ENCODE assay signal across 16 cellular contexts in the genomic region with DNA sequence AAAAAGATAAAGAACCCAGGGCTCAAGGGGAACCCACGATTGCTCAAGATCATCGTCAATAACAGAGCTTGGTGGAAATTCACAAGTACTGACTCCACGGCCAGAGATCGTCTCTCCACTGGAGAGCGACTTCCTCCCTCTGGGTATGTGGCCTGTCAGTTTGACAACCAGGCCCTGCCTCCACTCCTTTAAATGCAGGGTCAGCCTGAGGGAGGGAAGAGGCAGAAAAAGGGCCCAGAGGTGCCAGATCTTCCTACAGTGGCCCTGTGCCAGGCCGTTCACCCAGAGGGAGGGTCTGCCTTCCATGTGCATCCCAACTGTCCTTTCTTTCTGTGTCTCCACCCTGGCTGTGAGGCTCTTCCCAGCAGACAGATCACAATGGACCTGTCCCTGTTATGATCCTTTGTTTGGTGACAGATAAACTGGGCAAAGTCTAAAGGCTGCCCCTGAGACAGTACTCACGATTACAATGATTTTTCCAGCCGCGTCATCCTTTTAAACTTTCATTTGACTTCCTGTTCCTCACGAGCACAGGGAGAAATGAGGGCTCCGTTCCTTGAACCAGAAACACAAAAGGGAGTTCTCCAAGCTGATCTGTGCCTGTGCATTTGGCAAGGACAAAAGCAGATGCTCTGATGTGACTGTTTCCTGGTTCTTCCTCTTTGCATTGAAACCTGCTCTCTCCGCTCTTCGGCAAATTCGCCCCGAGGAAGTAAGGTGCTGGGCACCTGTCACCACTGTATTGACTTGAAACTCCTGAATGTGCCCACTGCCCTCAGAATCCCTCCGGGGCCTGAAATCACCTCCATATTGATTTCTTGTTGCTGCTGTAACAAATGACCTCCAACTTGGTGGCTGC.
A peak's percentile ranks its signal among the peaks of the same experiment; 100 is the strongest.
DNase-seq lines count a peak whose midpoint lies in the region; ATAC-seq, FAIRE-seq and TF ChIP-seq lines count a peak whose summit lies in the region.
"Had no signal": no experiment of that assay in that cellular context is flagged by ENCODE, and none has a peak within 500 bp of the region (broad histone marks: within the 10 kb centered on the region; RNA-seq: fewer than 3 reads in every experiment).

No MANE protein-coding gene starts in this region.

- no peaks in the 10 kb centered on the region for H3K27me3 ChIP-seq in H1 (replicated peaks in 1 of 4; ENCODE audit: control insufficient read depth in 3 of 4, extremely low read depth in 1 of 4, insufficient read depth in 3 of 4, low read length in 3 of 4)
- H3K27me3 ChIP-seq: gastroesophageal sphincter had no signal

- no peaks in the 10 kb centered on the region for H3K9me3 ChIP-seq in H1 (ENCODE audit: insufficient read depth in 2 of 2, low read depth in 1 of 2, low read length in 1 of 2)
- H3K9me3 ChIP-seq: gastroesophageal sphincter had no signal

- H2BK20ac ChIP-seq in H1 (ENCODE audit: low read length) = no peak overlapping the region

- no peaks in the 10 kb centered on the region for H3K36me3 ChIP-seq in H1 (ENCODE audit: control insufficient read depth in 2 of 4, insufficient read depth in 4 of 4, low read length in 3 of 4)
- H3K36me3 ChIP-seq: gastroesophageal sphincter had no signal

- H3K79me1 ChIP-seq in H1 (ENCODE audit: low read depth, low read length) = no peaks in the 10 kb centered on the region

- no peak overlapping the region for H3K18ac ChIP-seq in H1 (ENCODE audit: extremely low read depth, low read length)

- intact Hi-C loops in sciatic nerve (cut with DNase I) = no loop called here

- no peak overlapping the region for H4K5ac ChIP-seq in H1 (ENCODE audit: insufficient read length, low read depth, low read length)

- no peak overlapping the region for H3K4me3 ChIP-seq in H1 (ENCODE audit: extremely low read depth in 1 of 4, insufficient read depth in 2 of 4, low read depth in 3 of 4, low read length in 4 of 4)
- H3K4me3 ChIP-seq: gastroesophageal sphincter had no signal

- no peak for TF ChIP-seq CTCF in H1 (IDR thresholded peaks at IDR 0.05; ENCODE audit: control extremely low read depth in 1 of 3, insufficient read depth in 1 of 3, low read depth in 1 of 3, low read length in 3 of 3)

- 88% methylated on average over 16 of the region's 16 CpGs; no CpG with 5 or more reads in 1 of the 2 experiments for WGBS in H1 (ENCODE audit: extremely low coverage in 1 of 2, insufficient coverage in 1 of 2, insufficient read length in 1 of 2, insufficient replicate concordance in 2 of 2, low coverage in 1 of 2, low lambda C conversion rate in 2 of 2, missing lambda C conversion rate in 1 of 2), 2 experiments

- H3K56ac ChIP-seq in H1 (replicated peaks; ENCODE audit: insufficient read length, low read depth, low read length) = no peak overlapping the region

- DNase-seq in DMS53 (lab: John Stamatoyannopoulos, UW) (peak; percentile 17), DMS53 treated with DMSO at 0.1 percent for 48 hours (lab: John Stamatoyannopoulos, UW; ENCODE audit: unreplicated experiment) (no peak), NCI-H2029 treated with DMSO at 0.1 percent for 48 hours (lab: John Stamatoyannopoulos, UW) (peak; percentile 36), H1 (ENCODE audit: low read depth in 1 of 2, low spot score in 2 of 2) (no peak), sciatic nerve (ENCODE audit: low spot score) (peak; percentile 9), mesenteric fat pad (ENCODE audit: low spot score) (no peak)
- no peak for DNase-seq in central memory CD4-positive, alpha-beta T cell
- DNase-seq: activated CD4-positive, alpha-beta T cell treated with anti-CD3 and anti-CD28 coated beads, Interleukin-2, amount 10 ng/mL, durations not matched to agents 24 days and 14 days; activated T-cell treated with anti-CD3 and anti-CD28 coated beads, Interleukin-2, amount 50 U/mL, for 72 hours; CD4-positive, CD25-positive, alpha-beta regulatory T cell; Karpas-422; midbrain; NCI-H187 treated with DMSO at 0.1 percent for 48 hours had no signal

- H4K8ac ChIP-seq in H1 (ENCODE audit: extremely low read depth, insufficient read depth, low read length) = no peak overlapping the region

- ATAC-seq in sciatic nerve = no peak
- ATAC-seq in HG02678 (IDR thresholded peaks at IDR 0.05; ENCODE audit: unreplicated experiment) = no peak
- ATAC-seq: activated T-cell treated with anti-CD3 and anti-CD28 coated beads, Interleukin-2, amount 50 U/mL, for 72 hours; gastroesophageal sphincter had no signal

- peaks cover 0 to 5% (median 0%) of the 10 kb centered on the region in 4 experiments; a peak in 1 of 7 replicates for H3K4me1 ChIP-seq in H1 (replicated peaks in 1 of 4; ENCODE audit: control insufficient read depth in 3 of 4, insufficient read depth in 4 of 4, low read length in 3 of 4)
- H3K4me1 ChIP-seq: gastroesophageal sphincter had no signal

- H2BK15ac ChIP-seq in H1 (ENCODE audit: low read length) = no peak overlapping the region

- H2AK5ac ChIP-seq in H1 (ENCODE audit: low read depth, low read length) = no peak overlapping the region

- no peaks in the 10 kb centered on the region for H4K20me1 ChIP-seq in H1 (replicated peaks in 1 of 2; ENCODE audit: control insufficient read depth in 1 of 2, insufficient read depth in 2 of 2, low read length in 2 of 2)

- H2BK12ac ChIP-seq in H1 (ENCODE audit: low read depth, low read length) = no peak overlapping the region

- TF ChIP-seq EP300 in H1 (IDR thresholded peaks at IDR 0.05; ENCODE audit: borderline replicate concordance in 1 of 2, low read depth in 2 of 2, low read length in 2 of 2) = no peak

- no peaks in the 10 kb centered on the region for H3K79me2 ChIP-seq in H1 (ENCODE audit: control insufficient read depth in 1 of 2, insufficient read depth in 2 of 2, low read length in 2 of 2)

- TF ChIP-seq RAD21 in H1 (IDR thresholded peaks at IDR 0.05 in 1 of 2, conservative IDR thresholded peaks at IDR 0.05 in 1 of 2; ENCODE audit: low read depth in 2 of 2, low read length in 2 of 2) = no peak

- H3K4ac ChIP-seq in H1 (replicated peaks; ENCODE audit: insufficient read length, low read depth, low read length) = no peak overlapping the region

- H3K23ac ChIP-seq in H1 (ENCODE audit: insufficient read length) = no peak overlapping the region

- H3K27ac ChIP-seq in H1 (ENCODE audit: low read depth, low read length) = no peak overlapping the region
- H3K27ac ChIP-seq: 22Rv1, gastroesophageal sphincter had no signal

- H3K23me2 ChIP-seq in H1 (ENCODE audit: low read depth, low read length) = no peaks in the 10 kb centered on the region

- H2BK120ac ChIP-seq in H1 (replicated peaks; ENCODE audit: low read depth, low read length) = no peak overlapping the region

- H2AFZ ChIP-seq in H1 (ENCODE audit: low read length) = 0 out of 2 replicates have a peak overlapping the region, but pooled peaks have one; percentile 15

- no peak overlapping the region for H3K14ac ChIP-seq in H1 (ENCODE audit: insufficient read length)

- H3K4me2 ChIP-seq in H1 (ENCODE audit: insufficient read depth in 1 of 2, low read depth in 2 of 2, low read length in 2 of 2) = no peak overlapping the region

- no peak for TF ChIP-seq POLR2A in H1 (IDR thresholded peaks at IDR 0.05; ENCODE audit: control extremely low read depth in 1 of 2, low read depth in 2 of 2, low read length in 2 of 2)

- H3K9ac ChIP-seq in H1 (replicated peaks in 1 of 4; ENCODE audit: extremely low read depth in 1 of 4, low read depth in 3 of 4, low read length in 3 of 4) = no peak overlapping the region

- no peak for FAIRE-seq in H1 (lab: Jason Lieb, UNC)

- CTCF ChIA-PET in H1 (lab: Charles Lee; ENCODE audit: partially characterized antibody) = interaction anchor here (1.3 kb wide), 1 partner anchor 9 kb away, joined by 4 read pairs; no protein-coding TSS in a partner anchor

- no peak overlapping the region for H4K91ac ChIP-seq in H1 (replicated peaks; ENCODE audit: insufficient read length, low read length)

- H2BK5ac ChIP-seq in H1 (ENCODE audit: low read depth, low read length) = no peak overlapping the region

- POLR2A ChIA-PET in H1 (lab: Charles Lee; ENCODE audit: partially characterized antibody) = no interaction called here

Comparison
In these comparisons a context has a peak if more than half of its experiments do, and no peak if none do; other contexts are left out.
1. DNase-seq: peak in DMS53 (single experiment), NCI-H2029 treated with DMSO at 0.1 percent for 48 hours (single experiment) and sciatic nerve (single experiment); none in DMS53 treated with DMSO at 0.1 percent for 48 hours (single experiment), H1 (0 of 2), mesenteric fat pad (single experiment) and central memory CD4-positive, alpha-beta T cell (single experiment).